In the genomic region with DNA sequence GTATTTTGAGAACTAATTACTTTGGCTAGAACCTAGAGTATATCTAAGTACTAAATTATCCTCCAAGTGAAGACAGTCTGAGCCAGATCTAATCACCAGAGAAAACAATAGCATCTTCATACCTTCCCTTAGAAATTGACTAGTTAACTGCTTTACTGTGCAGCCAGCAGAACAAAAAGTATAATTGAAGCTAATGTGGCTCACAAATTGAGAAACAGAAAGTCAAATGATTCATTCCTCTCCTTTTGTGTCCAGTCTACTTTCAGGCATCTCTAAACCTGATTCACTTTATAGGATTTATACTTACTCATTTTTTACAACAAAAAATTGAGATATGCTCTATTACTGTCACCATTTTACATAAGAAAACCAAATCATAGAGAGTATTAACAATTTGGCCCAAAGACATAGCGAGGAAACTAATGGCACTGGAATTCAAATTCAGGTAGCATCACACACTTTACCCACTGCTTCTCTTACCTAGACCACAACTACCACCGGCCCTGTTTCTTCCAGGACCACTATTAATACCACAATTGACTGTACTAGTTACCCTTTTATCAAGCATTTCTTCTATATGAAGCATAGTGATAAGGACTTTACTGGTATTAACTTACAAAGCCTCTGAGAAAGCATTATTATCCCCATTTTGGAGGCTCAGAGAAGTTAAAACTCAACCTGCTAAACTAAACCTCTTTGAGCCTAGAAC, we compare ENCODE assay signal across 15 cellular contexts.
DNase-seq lines count a peak whose midpoint lies in the region; ATAC-seq, FAIRE-seq and TF ChIP-seq lines count a peak whose summit lies in the region.
"Had no signal": no experiment of that assay in that cellular context is flagged by ENCODE, and none has a peak within 500 bp of the region (broad histone marks: within the 10 kb centered on the region; RNA-seq: fewer than 3 reads in every experiment).

No MANE protein-coding gene starts in this region.

- POLR2A ChIA-PET in CD8-positive, alpha-beta T cell (lab: Charles Lee), result no interaction called here

- ATAC-seq in GM19452 (IDR thresholded peaks at IDR 0.05; ENCODE audit: unreplicated experiment) (peak; percentile 36), HG02678 (IDR thresholded peaks at IDR 0.05; ENCODE audit: unreplicated experiment) (peak; percentile 44), HG03354 (IDR thresholded peaks at IDR 0.05; ENCODE audit: poor library complexity, severe bottlenecking, unreplicated experiment) (peak; percentile 48), GM21447 (IDR thresholded peaks at IDR 0.05; ENCODE audit: unreplicated experiment) (no peak)
- ATAC-seq in CD8-positive, alpha-beta T cell, result no peak
- ATAC-seq: activated CD8-positive, alpha-beta memory T cell treated with anti-CD3 and anti-CD28 coated beads, Interleukin-2, amount 10 ng/mL, durations not matched to agents 7 days and 5 days; Panc1; pancreas had no signal

- no peaks in the 10 kb centered on the region for H3K36me3 ChIP-seq in CD8-positive, alpha-beta T cell (ENCODE audit: insufficient read depth, low read length)
- H3K36me3 ChIP-seq: pancreas, WERI-Rb-1 had no signal

- CTCF ChIA-PET in CD8-positive, alpha-beta T cell (lab: Charles Lee), result no interaction called here

- peak; percentile 67 for FAIRE-seq in GM12892 (lab: Jason Lieb, UNC)
- FAIRE-seq: pancreas had no signal

- H3K9me3 Mint-ChIP-seq in CD8-positive, alpha-beta T cell, result peaks cover 9% of the 10 kb centered on the region

- H3K4me1 ChIP-seq in CD8-positive, alpha-beta T cell (ENCODE audit: insufficient read depth, low read length), result no peaks in the 10 kb centered on the region
- H3K4me1 ChIP-seq: pancreas had no signal

- no peaks in the 10 kb centered on the region for H3K27me3 Mint-ChIP-seq in CD8-positive, alpha-beta T cell (ENCODE audit: low read depth)
- H3K27me3 Mint-ChIP-seq: activated CD8-positive, alpha-beta memory T cell treated with anti-CD3 and anti-CD28 coated beads, Interleukin-2, amount 10 ng/mL, durations not matched to agents 7 days and 5 days; stimulated activated naive CD8-positive, alpha-beta T cell treated with anti-CD3 and anti-CD28 coated beads, Interleukin-15, Interleukin-2, amounts not matched to agents 100 ng/mL and 50 ng/mL, for 24 hours had no signal

- TF ChIP-seq CTCF in CD8-positive, alpha-beta T cell (IDR thresholded peaks at IDR 0.05), result no peak

- H3K36me3 Mint-ChIP-seq in CD8-positive, alpha-beta T cell, result no peaks in the 10 kb centered on the region
- H3K36me3 Mint-ChIP-seq: activated CD8-positive, alpha-beta memory T cell treated with anti-CD3 and anti-CD28 coated beads, Interleukin-2, amount 10 ng/mL, durations not matched to agents 7 days and 5 days had no signal

- H3K4me3 Mint-ChIP-seq in CD8-positive, alpha-beta T cell, result no peak overlapping the region
- H3K4me3 Mint-ChIP-seq: activated CD8-positive, alpha-beta memory T cell treated with anti-CD3 and anti-CD28 coated beads, Interleukin-2, amount 10 ng/mL, durations not matched to agents 7 days and 5 days; stimulated activated naive CD8-positive, alpha-beta T cell treated with anti-CD3 and anti-CD28 coated beads, Interleukin-15, Interleukin-2, amounts not matched to agents 100 ng/mL and 50 ng/mL, for 24 hours had no signal

- no peaks in the 10 kb centered on the region for H3K27me3 ChIP-seq in CD8-positive, alpha-beta T cell (ENCODE audit: insufficient read depth, low read length)
- H3K27me3 ChIP-seq: pancreas had no signal

- no peaks in the 10 kb centered on the region for H3K9me3 ChIP-seq in CD8-positive, alpha-beta T cell (ENCODE audit: low read length)
- H3K9me3 ChIP-seq: pancreas had no signal

- H3K27ac Mint-ChIP-seq in CD8-positive, alpha-beta T cell, result no peak overlapping the region
- H3K27ac Mint-ChIP-seq: activated CD8-positive, alpha-beta memory T cell treated with anti-CD3 and anti-CD28 coated beads, Interleukin-2, amount 10 ng/mL, durations not matched to agents 7 days and 5 days; stimulated activated naive CD8-positive, alpha-beta T cell treated with anti-CD3 and anti-CD28 coated beads, Interleukin-15, Interleukin-2, amounts not matched to agents 100 ng/mL and 50 ng/mL, for 24 hours had no signal

- no peak overlapping the region for H3K27ac ChIP-seq in CD8-positive, alpha-beta T cell (ENCODE audit: low read depth, low read length)
- H3K27ac ChIP-seq: pancreas, WERI-Rb-1 had no signal

- no peak overlapping the region for H3K4me3 ChIP-seq in CD8-positive, alpha-beta T cell (ENCODE audit: low read depth, low read length)
- H3K4me3 ChIP-seq: pancreas had no signal

- DNase-seq in GM12892 (ENCODE audit: insufficient read length) (no peak), Kasumi-1 (lab: John Stamatoyannopoulos, UW) (no peak), posterior cingulate gyrus (no peak)
- no peak for DNase-seq in CD8-positive, alpha-beta T cell
- DNase-seq: activated CD8-positive, alpha-beta memory T cell treated with anti-CD3 and anti-CD28 coated beads, Interleukin-2, amount 10 ng/mL, durations not matched to agents 7 days and 5 days; HCEC 1CT; NCI-H1930; pancreas; WERI-Rb-1 had no signal

- no peak for TF ChIP-seq POLR2A in GM12892 (IDR thresholded peaks at IDR 0.05; ENCODE audit: low read depth, low read length)

- H3K4me1 Mint-ChIP-seq in CD8-positive, alpha-beta T cell (ENCODE audit: low read depth), result no peaks in the 10 kb centered on the region
- H3K4me1 Mint-ChIP-seq: activated CD8-positive, alpha-beta memory T cell treated with anti-CD3 and anti-CD28 coated beads, Interleukin-2, amount 10 ng/mL, durations not matched to agents 7 days and 5 days had no signal

- intact Hi-C loops in posterior cingulate gyrus (cut with DNase I), result no loop called here
- intact Hi-C loops in CD8-positive, alpha-beta T cell (cut with DNase I, micrococcal nuclease), result no loop called here

Comparison
In these comparisons a context has a peak if more than half of its experiments do, and no peak if none do; other contexts are left out.
1. ATAC-seq: peak in GM19452 (single experiment), HG02678 (single experiment) and HG03354 (single experiment); none in GM21447 (single experiment) and CD8-positive, alpha-beta T cell (single experiment).